1 cellular context compared by ENCODE assay signal in the genomic region with DNA sequence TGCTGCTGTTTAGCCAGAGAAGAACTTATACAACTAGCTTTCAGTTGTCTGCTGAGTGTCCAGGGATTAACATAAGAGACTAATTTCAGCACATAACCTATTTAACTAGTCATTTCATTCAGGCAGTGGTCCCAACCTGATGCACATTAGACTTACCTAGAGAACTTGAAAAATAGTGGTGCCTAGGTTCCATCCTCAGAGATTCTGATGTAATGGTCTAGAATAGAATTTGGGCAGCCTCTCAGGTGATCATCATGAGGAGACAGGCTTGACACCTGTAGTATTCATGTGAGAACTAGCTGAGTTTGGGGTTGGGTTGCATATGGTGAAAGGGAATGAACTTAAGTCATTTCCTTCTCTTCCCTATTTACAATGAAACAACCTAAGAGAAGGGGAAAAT.
TF ChIP-seq lines count a peak whose summit lies in the region.

No MANE protein-coding gene starts in this region.

TF ChIP-seq in GM23338, 12 proteins besides CTCF, POLR2A, EP300 and RAD21 (continued from another document):
- no peak for TF ChIP-seq ZNF462 (CRISPR knock-in tag; IDR thresholded peaks at IDR 0.05)
- no peak for TF ChIP-seq ZNF114 (CRISPR knock-in tag; IDR thresholded peaks at IDR 0.05)
- TF ChIP-seq, protein P1, sequence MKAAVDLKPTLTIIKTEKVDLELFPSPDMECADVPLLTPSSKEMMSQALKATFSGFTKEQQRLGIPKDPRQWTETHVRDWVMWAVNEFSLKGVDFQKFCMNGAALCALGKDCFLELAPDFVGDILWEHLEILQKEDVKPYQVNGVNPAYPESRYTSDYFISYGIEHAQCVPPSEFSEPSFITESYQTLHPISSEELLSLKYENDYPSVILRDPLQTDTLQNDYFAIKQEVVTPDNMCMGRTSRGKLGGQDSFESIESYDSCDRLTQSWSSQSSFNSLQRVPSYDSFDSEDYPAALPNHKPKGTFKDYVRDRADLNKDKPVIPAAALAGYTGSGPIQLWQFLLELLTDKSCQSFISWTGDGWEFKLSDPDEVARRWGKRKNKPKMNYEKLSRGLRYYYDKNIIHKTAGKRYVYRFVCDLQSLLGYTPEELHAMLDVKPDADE (IDR thresholded peaks at IDR 0.05), result no peak
- TF ChIP-seq STAT1 (IDR thresholded peaks at IDR 0.05; ENCODE audit: unreplicated experiment), result no peak
